In genomic region chr1:31425301-31426081, GRCh38 we compare ENCODE assay signal across 20 cellular contexts. TPM values are rescaled to one million over a fixed set of nuclear protein-coding genes. Genes with fewer than 3 reads are reported as not detected.
A peak's percentile ranks its signal among the peaks of the same experiment; 100 is the strongest.
DNase-seq lines count a peak whose midpoint lies in the region; ATAC-seq, FAIRE-seq and TF ChIP-seq lines count a peak whose summit lies in the region.
"Had no signal": no experiment of that assay in that cellular context is flagged by ENCODE, and none has a peak within 500 bp of the region (broad histone marks: within the 10 kb centered on the region; RNA-seq: fewer than 3 reads in every experiment).

No MANE protein-coding gene starts in this region.

- H3K79me2 ChIP-seq in HepG2 (ENCODE audit: insufficient read depth, low read length) (peaks cover 6% of the 10 kb centered on the region), mammary epithelial cell (ENCODE audit: insufficient read depth, low read length) (peaks cover 83% of the 10 kb centered on the region)

- in situ Hi-C loops in HepG2 (cut with HindIII; ENCODE audit: extremely low pct_ligation_motif_present, low pct_unique_long_range_greater_than_20kb): loop anchor here (5.0 to 10.0 kb wide), 2 partner anchors 33 to 241 kb away; no protein-coding TSS in a partner anchor
- in situ Hi-C loops in mammary epithelial cell (cut with MboI; ENCODE audit: low sequenced_read_pairs in 2 of 2): loop anchor here (5.0 to 25.0 kb wide), 2 partner anchors 33 to 362 kb away; no protein-coding TSS in a partner anchor

- H3K9me3 ChIP-seq in HepG2 (ENCODE audit: low read length) (no peaks in the 10 kb centered on the region), right lobe of liver (no peaks in the 10 kb centered on the region), mammary epithelial cell (replicated peaks; ENCODE audit: insufficient read depth, low read length) (no peaks in the 10 kb centered on the region), mucosa of stomach (ENCODE audit: control insufficient read depth, low read length) (no peaks in the 10 kb centered on the region)
- H3K9me3 ChIP-seq: SJCRH30 had no signal

- no peaks in the 10 kb centered on the region for H3K36me3 Mint-ChIP-seq in activated CD4-positive, alpha-beta T cell treated with anti-CD3 and anti-CD28 coated beads, Interleukin-2, amount 10 ng/mL, durations not matched to agents 7 days and 5 days (ENCODE audit: low read depth)

- no peak for FAIRE-seq in HepG2 (lab: Jason Lieb, UNC)
- FAIRE-seq: A204.1, K562 had no signal

- TF ChIP-seq EP300 in HepG2 (IDR thresholded peaks at IDR 0.05; ENCODE audit: low read depth in 2 of 2, low read length in 2 of 2): no peak
- TF ChIP-seq EP300 in HepG2 (CRISPR knock-in tag; IDR thresholded peaks at IDR 0.05; ENCODE audit: borderline replicate concordance): no peak

- H3K4me3 Mint-ChIP-seq in activated CD4-positive, alpha-beta T cell treated with anti-CD3 and anti-CD28 coated beads, Interleukin-2, amount 10 ng/mL, durations not matched to agents 7 days and 5 days: no peak overlapping the region

- no peak for TF ChIP-seq POLR2A in HepG2 (IDR thresholded peaks at IDR 0.05; ENCODE audit: insufficient read depth in 1 of 2, low read depth in 2 of 2, low read length in 2 of 2)
- TF ChIP-seq POLR2A in right lobe of liver (IDR thresholded peaks at IDR 0.05): no peak

- DNase-seq in HepG2 (ENCODE audit: low spot score) (no peak), right lobe of liver (no peak), mammary epithelial cell (no peak), NCI-H345 treated with DMSO at 0.1 percent for 48 hours (lab: John Stamatoyannopoulos, UW; ENCODE audit: unreplicated experiment) (no peak), inferior parietal cortex (ENCODE audit: extremely low spot score) (no peak), NCI-H82 treated with DMSO at 0.1 percent for 48 hours (lab: John Stamatoyannopoulos, UW; ENCODE audit: unreplicated experiment) (no peak)
- DNase-seq in activated CD4-positive, alpha-beta T cell treated with anti-CD3 and anti-CD28 coated beads, Interleukin-2, amount 10 ng/mL, durations not matched to agents 7 days and 5 days: no peak
- DNase-seq: COR-L47, H7, MV-4-11, NCI-H1417, NCI-H187 treated with DMSO at 0.1 percent for 48 hours, NCI-H345, NCI-H526 treated with DMSO at 0.1 percent for 48 hours, RPMI8226, SJCRH30 had no signal

- dilution Hi-C loops in mammary epithelial cell (cut with HindIII; ENCODE audit: low sequenced_read_pairs): no loop called here

- 73% methylated on average over 18 of the region's 28 CpGs for WGBS in HepG2 (ENCODE audit: low lambda C conversion rate)
- 89% methylated on average over 8 of the region's 28 CpGs for WGBS in right lobe of liver (ENCODE audit: insufficient coverage, low coverage, low lambda C conversion rate, missing lambda C conversion rate)
- 68% methylated on average over 17 of the region's 28 CpGs for WGBS in mammary epithelial cell (ENCODE audit: low coverage, missing lambda C conversion rate)

- H3K4me1 Mint-ChIP-seq in activated CD4-positive, alpha-beta T cell treated with anti-CD3 and anti-CD28 coated beads, Interleukin-2, amount 10 ng/mL, durations not matched to agents 7 days and 5 days: peaks cover 9% of the 10 kb centered on the region

- H3K9ac ChIP-seq in HepG2 (ENCODE audit: insufficient read depth, low read depth, low read length) (no peak overlapping the region), mammary epithelial cell (ENCODE audit: insufficient read depth, low read length) (peak overlapping the region; percentile 38), mucosa of stomach (ENCODE audit: low read length) (peak overlapping the region; percentile 40)

- no peak overlapping the region for H2AFZ ChIP-seq in HepG2 (ENCODE audit: low read length)
- no peak overlapping the region for H2AFZ ChIP-seq in mammary epithelial cell (ENCODE audit: low read depth, low read length)

- H3K4me2 ChIP-seq in HepG2 (ENCODE audit: low read depth, low read length): no peak overlapping the region
- peak overlapping the region; percentile 2 for H3K4me2 ChIP-seq in mammary epithelial cell (ENCODE audit: insufficient read depth, low read depth, low read length)

- BruUV-seq in HepG2 (replicated peaks; lab: Mats Ljungman, UMichigan) (no TSS peak), mammary epithelial cell (replicated peaks; lab: Mats Ljungman, UMichigan) (no TSS peak)

- ATAC-seq in HepG2 (no peak), right lobe of liver (no peak)
- ATAC-seq: K562 had no signal

- CTCF ChIA-PET in HepG2 (lab: Yijun Ruan, JAX; ENCODE audit: low intra/inter-chr PET ratio, low total read pairs): interaction anchor here (4.6 kb wide), 1 partner anchor 31 kb away, joined by 95 read pairs; no protein-coding TSS in a partner anchor
- CTCF ChIA-PET in mammary epithelial cell (lab: Charles Lee; ENCODE audit: low non-redundant PET): no interaction called here
- CTCF ChIA-PET in activated CD4-positive, alpha-beta T cell treated with anti-CD3 and anti-CD28 coated beads, Interleukin-2, amount 10 ng/mL, durations not matched to agents 7 days and 5 days (lab: Charles Lee): interaction anchor here (1.2 to 1.6 kb wide), 2 partner anchors 31 to 256 kb away, joined by 3 to 4 read pairs; no protein-coding TSS in a partner anchor

- peaks cover 4% of the 10 kb centered on the region; the same call in 1 of the 2 replicates for H4K20me1 ChIP-seq in HepG2 (ENCODE audit: insufficient read depth, low read length)
- H4K20me1 ChIP-seq in mammary epithelial cell (ENCODE audit: insufficient read depth, low read length): no peaks in the 10 kb centered on the region

- H3K36me3 ChIP-seq in HepG2 (replicated peaks in 1 of 2; ENCODE audit: control insufficient read depth in 1 of 2, insufficient read depth in 2 of 2, low read length in 2 of 2) (peaks cover 6 to 19% of the 10 kb centered on the region in 2 experiments; a peak in 4 of 5 replicates), right lobe of liver (peaks cover 0 to 3% (median 0%) of the 10 kb centered on the region in 4 donors), mammary epithelial cell (ENCODE audit: insufficient read depth, low read length) (peaks cover 60% of the 10 kb centered on the region), mucosa of stomach (ENCODE audit: control insufficient read depth, insufficient read depth, low read length) (peaks cover 9% of the 10 kb centered on the region)
- H3K36me3 ChIP-seq: SJCRH30 had no signal

- H3K27ac ChIP-seq in HepG2 (ENCODE audit: extremely low read length, insufficient read depth, low read length) (no peak overlapping the region), right lobe of liver (no peak overlapping the region), mammary epithelial cell (ENCODE audit: insufficient read depth, low read depth, low read length) (peak overlapping the region; percentile 56)
- H3K27ac ChIP-seq: HL-60, SJCRH30 had no signal

- H3K27me3 ChIP-seq in HepG2 (ENCODE audit: control insufficient read depth in 1 of 2, insufficient read depth in 2 of 2, low read length in 2 of 2) (no peaks in the 10 kb centered on the region), right lobe of liver (no peaks in the 10 kb centered on the region), mammary epithelial cell (ENCODE audit: insufficient read depth, low read length) (no peaks in the 10 kb centered on the region), mucosa of stomach (ENCODE audit: control insufficient read depth, insufficient read depth, low read length) (no peaks in the 10 kb centered on the region)
- H3K27me3 ChIP-seq: SJCRH30 had no signal

- H3K27me3 Mint-ChIP-seq in activated CD4-positive, alpha-beta T cell treated with anti-CD3 and anti-CD28 coated beads, Interleukin-2, amount 10 ng/mL, durations not matched to agents 7 days and 5 days: peaks cover 12% of the 10 kb centered on the region

- H3K4me3 ChIP-seq in HepG2 (replicated peaks in 1 of 3; ENCODE audit: insufficient read depth in 1 of 3, low read depth in 2 of 3, low read length in 3 of 3) (no peak overlapping the region), right lobe of liver (no peak overlapping the region), mammary epithelial cell (replicated peaks in 1 of 3; ENCODE audit: insufficient read depth in 1 of 3, low read depth in 2 of 3, low read length in 3 of 3) (no peak overlapping the region), mucosa of stomach (ENCODE audit: low read length) (no peak overlapping the region)
- H3K4me3 ChIP-seq: K562, SJCRH30 had no signal

- TF ChIP-seq CTCF in HepG2 (CRISPR knock-in tag; IDR thresholded peaks at IDR 0.05): no peak
- TF ChIP-seq CTCF in right lobe of liver (IDR thresholded peaks at IDR 0.05): no peak
- no peak for TF ChIP-seq CTCF in mammary epithelial cell (conservative IDR thresholded peaks at IDR 0.05 in 1 of 2, IDR thresholded peaks at IDR 0.05 in 1 of 2; ENCODE audit: extremely low read depth in 1 of 2, insufficient read depth in 1 of 2, low read depth in 1 of 2, low read length in 2 of 2)

- peaks cover 65% of the 10 kb centered on the region for H3K4me1 ChIP-seq in HepG2 (ENCODE audit: insufficient read depth, low read length)
- H3K4me1 ChIP-seq in right lobe of liver: peaks cover 0 to 5% (median 2%) of the 10 kb centered on the region in 4 donors
- peaks cover 60% of the 10 kb centered on the region for H3K4me1 ChIP-seq in mammary epithelial cell (ENCODE audit: insufficient read depth, low read length)
- peaks cover 48% of the 10 kb centered on the region for H3K4me1 ChIP-seq in mucosa of stomach (ENCODE audit: control insufficient read depth, insufficient read depth, low read length)

- POLR2A ChIA-PET in HepG2 (lab: Yijun Ruan, JAX): no interaction called here
- POLR2A ChIA-PET in activated CD4-positive, alpha-beta T cell treated with anti-CD3 and anti-CD28 coated beads, Interleukin-2, amount 10 ng/mL, durations not matched to agents 7 days and 5 days (lab: Charles Lee): no interaction called here

- TF ChIP-seq RAD21 in HepG2 (CRISPR knock-in tag; IDR thresholded peaks at IDR 0.05): no peak

- no peak overlapping the region for H3K27ac Mint-ChIP-seq in activated CD4-positive, alpha-beta T cell treated with anti-CD3 and anti-CD28 coated beads, Interleukin-2, amount 10 ng/mL, durations not matched to agents 7 days and 5 days

- intact Hi-C loops in HepG2 (cut with micrococcal nuclease; ENCODE audit: unreplicated experiment) (no loop called here), right lobe of liver (cut with DNase I) (loop anchor here (5.0 to 10.0 kb wide), 2 partner anchors 33 to 119 kb away; no protein-coding TSS in a partner anchor), mammary epithelial cell (cut with micrococcal nuclease) (no loop called here)

- no peaks in the 10 kb centered on the region for H3K9me3 Mint-ChIP-seq in activated CD4-positive, alpha-beta T cell treated with anti-CD3 and anti-CD28 coated beads, Interleukin-2, amount 10 ng/mL, durations not matched to agents 7 days and 5 days

RNA-seq across cellular contexts. Expression of gene SERINC2, which starts 12.5 kb away (rescaled TPM):
- total RNA-seq in HepG2 (2016; rRNA removed; fragmentation: Illumina TruSeq; extraction: Trizol) (3.0 and 4.8 TPM in 2 replicates), right lobe of liver (100 to 1,000 TPM in 3 of 6 experiments, 10 to 100 TPM in 3; 59.7 to 117 (median 86.9) TPM), mammary epithelial cell (100 to 1,000 TPM; 230 to 583 TPM)
- total RNA-seq in HepG2 (2016; cell fraction: cytosol; rRNA removed; fragmentation: Illumina TruSeq; extraction: Trizol; ENCODE audit: low read depth): 9.1 and 12.6 TPM in 2 replicates
- 2.2 and 4.5 TPM in 2 replicates for total RNA-seq in HepG2 (2016; cell fraction: insoluble cytoplasmic fraction; rRNA removed; fragmentation: Illumina TruSeq; extraction: Trizol)
- 12.8 and 17.7 TPM in 2 replicates for total RNA-seq in HepG2 (2016; cell fraction: membrane; rRNA removed; fragmentation: Illumina TruSeq; extraction: Trizol)
- total RNA-seq in HepG2 (2016; cell fraction: nucleus; rRNA removed; fragmentation: Illumina TruSeq; extraction: Trizol): 4.1 and 4.4 TPM in 2 replicates
- polyA plus RNA-seq in HepG2 (2011; rRNA removed) (126 and 165 TPM in 2 replicates), mammary epithelial cell (737 TPM)
- 143 and 167 TPM in 2 replicates for polyA plus RNA-seq in HepG2 (2011; cell fraction: cytosol; rRNA removed)
- polyA plus RNA-seq in HepG2 (2011; cell fraction: nucleus; rRNA removed): 209 and 229 TPM in 2 replicates
- 90.5 and 102 TPM in 2 replicates for polyA plus RNA-seq in HepG2 (2012)
- polyA plus RNA-seq in HepG2 (2016; cell fraction: cytosol; fragmentation: Illumina TruSeq; extraction: Trizol; ENCODE audit: low read depth): 28.9 and 29.6 TPM in 2 replicates
- polyA plus RNA-seq in HepG2 (2016; cell fraction: insoluble cytoplasmic fraction; fragmentation: Illumina TruSeq; extraction: Trizol; ENCODE audit: low read depth): 6.0 and 7.0 TPM in 2 replicates
- 31.1 and 34.7 TPM in 2 replicates for polyA plus RNA-seq in HepG2 (2016; cell fraction: membrane; fragmentation: Illumina TruSeq; extraction: Trizol; ENCODE audit: low read depth)
- 13.8 and 14.5 TPM in 2 replicates for polyA plus RNA-seq in HepG2 (2016; cell fraction: nucleus; fragmentation: Illumina TruSeq; extraction: Trizol; ENCODE audit: insufficient read depth, low read depth)
- polyA minus RNA-seq in HepG2 (2011; rRNA and poly(A)+ RNA removed; ENCODE audit: low replicate concordance): 18.6 and 182 TPM in 2 replicates
- 50.9 and 52.1 TPM in 2 replicates for polyA minus RNA-seq in HepG2 (2011; cell fraction: cytosol; rRNA and poly(A)+ RNA removed)
- polyA minus RNA-seq in HepG2 (2011; cell fraction: nucleus; rRNA and poly(A)+ RNA removed): 32.4 and 36.7 TPM in 2 replicates
- 521 TPM for polyA minus RNA-seq in mammary epithelial cell
- total RNA-seq in activated CD4-positive, alpha-beta T cell treated with anti-CD3 and anti-CD28 coated beads, Interleukin-2, amount 10 ng/mL, durations not matched to agents 7 days and 5 days: under 1 TPM in 1 of 2 experiments, not detected in 1; 0.20 TPM

RNA-seq across cellular contexts. Expression of gene FABP3, which starts 52.6 kb away (rescaled TPM):
- 0.24 and 0.46 TPM in 2 replicates for total RNA-seq in HepG2 (2016; rRNA removed; fragmentation: Illumina TruSeq; extraction: Trizol)
- total RNA-seq in HepG2 (2016; cell fraction: cytosol; rRNA removed; fragmentation: Illumina TruSeq; extraction: Trizol; ENCODE audit: low read depth): not detected in 2 replicates
- 0.17 TPM in 1 of 2 replicates, not detected in the other for total RNA-seq in HepG2 (2016; cell fraction: insoluble cytoplasmic fraction; rRNA removed; fragmentation: Illumina TruSeq; extraction: Trizol)
- total RNA-seq in HepG2 (2016; cell fraction: membrane; rRNA removed; fragmentation: Illumina TruSeq; extraction: Trizol): 0.40 TPM in 1 of 2 replicates, not detected in the other
- not detected in 2 replicates for total RNA-seq in HepG2 (2016; cell fraction: nucleus; rRNA removed; fragmentation: Illumina TruSeq; extraction: Trizol)
- 0.21 and 0.37 TPM in 2 replicates for polyA plus RNA-seq in HepG2 (2011; rRNA removed)
- 0.28 and 0.64 TPM in 2 replicates for polyA plus RNA-seq in HepG2 (2011; cell fraction: cytosol; rRNA removed)
- polyA plus RNA-seq in HepG2 (2011; cell fraction: nucleus; rRNA removed): 0.38 TPM in 1 of 2 replicates, not detected in the other
- polyA plus RNA-seq in HepG2 (2012): 0.45 TPM in 1 of 2 replicates, not detected in the other
- polyA plus RNA-seq in HepG2 (2016; cell fraction: cytosol; fragmentation: Illumina TruSeq; extraction: Trizol; ENCODE audit: low read depth): not detected in 2 replicates
- polyA plus RNA-seq in HepG2 (2016; cell fraction: insoluble cytoplasmic fraction; fragmentation: Illumina TruSeq; extraction: Trizol; ENCODE audit: low read depth): not detected in 2 replicates
- polyA plus RNA-seq in HepG2 (2016; cell fraction: membrane; fragmentation: Illumina TruSeq; extraction: Trizol; ENCODE audit: low read depth): 0.43 TPM in 1 of 2 replicates, not detected in the other
- polyA plus RNA-seq in HepG2 (2016; cell fraction: nucleus; fragmentation: Illumina TruSeq; extraction: Trizol; ENCODE audit: insufficient read depth, low read depth): not detected in 2 replicates
- 0.82 and 10.2 TPM in 2 replicates for polyA minus RNA-seq in HepG2 (2011; rRNA and poly(A)+ RNA removed; ENCODE audit: low replicate concordance)
- polyA minus RNA-seq in HepG2 (2011; cell fraction: cytosol; rRNA and poly(A)+ RNA removed): not detected in 2 replicates
- polyA minus RNA-seq in HepG2 (2011; cell fraction: nucleus; rRNA and poly(A)+ RNA removed): not detected in 2 replicates
- total RNA-seq in right lobe of liver: 1 to 10 TPM; 1.3 to 8.3 (median 4.6) TPM
- total RNA-seq in mammary epithelial cell: under 1 TPM in 1 of 2 donors, not detected in 1; 0.33 TPM
- 0.24 TPM for polyA plus RNA-seq in mammary epithelial cell
- not detected for polyA minus RNA-seq in mammary epithelial cell
- not detected for total RNA-seq in activated CD4-positive, alpha-beta T cell treated with anti-CD3 and anti-CD28 coated beads, Interleukin-2, amount 10 ng/mL, durations not matched to agents 7 days and 5 days
- total RNA-seq: K562 had no signal

Comparison
In these comparisons a context has a peak if more than half of its experiments do, and no peak if none do; other contexts are left out.
1. intact Hi-C loops: an anchor here in right lobe of liver (5.0 to 10.0 kb wide); none called in HepG2 and mammary epithelial cell.